Comparison of ENCODE assay signal across 8 cellular contexts in the genomic region with DNA sequence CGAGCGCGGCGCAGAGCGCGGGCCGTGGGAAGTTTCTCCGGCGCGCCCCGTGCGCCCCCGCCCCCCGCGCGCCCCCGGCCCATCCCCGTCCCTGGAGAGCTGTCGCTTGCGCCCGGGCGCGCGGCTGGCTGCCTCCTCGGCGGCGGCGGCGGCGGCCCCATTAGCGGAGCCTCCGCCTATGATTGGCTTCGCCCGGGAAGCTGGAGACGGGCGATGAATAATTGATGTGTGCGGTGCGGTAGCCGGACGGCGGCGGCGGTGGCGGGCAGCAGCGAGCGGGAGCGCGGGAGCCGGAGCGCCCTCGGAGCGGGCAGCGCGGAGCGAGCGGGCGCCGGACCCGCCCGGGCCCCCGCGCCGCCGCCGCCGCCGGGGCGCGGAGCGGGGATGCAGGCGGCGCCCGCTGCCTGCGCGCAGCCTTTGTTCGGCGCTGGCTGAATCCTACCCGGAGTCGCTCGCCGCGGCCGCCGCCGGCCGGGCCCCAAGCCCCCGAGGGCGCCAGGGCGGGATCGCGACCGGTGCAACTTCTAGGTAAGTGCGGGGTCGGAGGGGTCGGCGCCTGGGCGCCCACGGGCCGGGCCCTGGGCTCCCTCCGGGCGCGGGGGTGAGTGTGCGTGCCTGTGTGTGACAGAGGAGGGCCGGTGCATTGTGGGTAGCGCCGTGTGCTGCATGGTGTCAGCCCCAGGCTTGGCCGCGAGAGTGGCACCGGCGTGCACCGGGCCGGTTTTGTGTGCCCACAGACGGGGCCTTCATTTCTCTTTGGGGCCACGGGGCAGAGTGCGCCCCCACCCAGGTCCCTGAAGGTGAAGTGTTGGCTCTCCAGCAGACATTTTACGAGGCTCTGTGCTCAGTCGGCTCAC.
DNase-seq lines count a peak whose midpoint lies in the region; ATAC-seq, FAIRE-seq and TF ChIP-seq lines count a peak whose summit lies in the region.

No MANE protein-coding gene starts in this region.

- ATAC-seq in GM18909 (IDR thresholded peaks at IDR 0.05; ENCODE audit: poor library complexity, unreplicated experiment) (peak; percentile 53), HG03108 (IDR thresholded peaks at IDR 0.05; ENCODE audit: unreplicated experiment) (peak; percentile 31)

- no peaks in the 10 kb centered on the region for H3K27me3 ChIP-seq in keratinocyte (ENCODE audit: control insufficient read depth, extremely low read depth, insufficient read depth, low read length)

- H4K20me1 ChIP-seq in keratinocyte (ENCODE audit: control insufficient read depth, extremely low read depth, insufficient read depth, low read length) = no peaks in the 10 kb centered on the region

- H3K79me2 ChIP-seq in keratinocyte (ENCODE audit: control insufficient read depth, insufficient read depth, low read length) = no peaks in the 10 kb centered on the region

- no peaks in the 10 kb centered on the region for H3K9me3 ChIP-seq in keratinocyte (ENCODE audit: control insufficient read depth, low read depth, low read length)

- TF ChIP-seq CTCF in keratinocyte (optimal IDR thresholded peaks at IDR 0.05 in 1 of 3, IDR thresholded peaks at IDR 0.05 in 1 of 3, conservative IDR thresholded peaks at IDR 0.05 in 1 of 3; ENCODE audit: extremely low read depth in 1 of 3, insufficient read depth in 2 of 3, low read length in 3 of 3) = no peak

- peak overlapping the region in 2 of 3 experiments; percentile 30 to 40 for H3K4me3 ChIP-seq in keratinocyte (ENCODE audit: control insufficient read depth in 2 of 3, extremely low read depth in 1 of 3, insufficient read depth in 2 of 3, low read depth in 1 of 3, low read length in 3 of 3)

- no peak overlapping the region for H3K27ac ChIP-seq in keratinocyte (ENCODE audit: control insufficient read depth, insufficient read depth, low read length)

- DNase-seq in AG08395 (ENCODE audit: low spot score) = peak; percentile 45
- DNase-seq in T-helper 1 cell = peak in 4 of 5 donors; percentile 25 to 79 (median 26)
- peak; percentile 82 for DNase-seq in astrocyte of the hippocampus (ENCODE audit: low read depth, low spot score)
- DNase-seq in keratinocyte (ENCODE audit: low read depth, low spot score) = no peak
- DNase-seq in stimulated activated CD4-positive, alpha-beta T cell treated with anti-CD3 and anti-CD28 coated beads, Interleukin-2, amount 100 ng/mL, for 24 hours = peak; percentile 68 to 78
- DNase-seq in HuH-7 (ENCODE audit: low spot score) = no peak

- peak overlapping the region; percentile 10 for H3K9ac ChIP-seq in keratinocyte (ENCODE audit: control insufficient read depth, extremely low read depth, insufficient read depth, low read length)

- peaks cover 19% of the 10 kb centered on the region for H3K4me1 ChIP-seq in keratinocyte (ENCODE audit: control insufficient read depth, extremely low read depth, insufficient read depth, low read length)

- no peaks in the 10 kb centered on the region for H3K9me1 ChIP-seq in keratinocyte (ENCODE audit: control insufficient read depth, extremely low read depth, insufficient read depth, low read length)

- dilution Hi-C loops in keratinocyte (cut with MboI; ENCODE audit: extremely low pct_ligation_motif_present, low sequenced_read_pairs) = no loop called here

- no peak overlapping the region for H2AFZ ChIP-seq in keratinocyte (ENCODE audit: control insufficient read depth, low read length)

- H3K36me3 ChIP-seq in keratinocyte (ENCODE audit: control insufficient read depth in 2 of 2, extremely low read depth in 1 of 2, insufficient read depth in 2 of 2, low read length in 2 of 2) = no peaks in the 10 kb centered on the region

- peak overlapping the region; percentile 49 for H3K4me2 ChIP-seq in keratinocyte (ENCODE audit: control insufficient read depth, extremely low read depth, insufficient read depth, low read depth, low read length)

- no peak for FAIRE-seq in keratinocyte (lab: Jason Lieb, UNC)

Comparison
In these comparisons a context has a peak if more than half of its experiments do, and no peak if none do; other contexts are left out.
1. DNase-seq: peak in AG08395 (single experiment), T-helper 1 cell (4 of 5), astrocyte of the hippocampus (single experiment) and stimulated activated CD4-positive, alpha-beta T cell treated with anti-CD3 and anti-CD28 coated beads, Interleukin-2, amount 100 ng/mL, for 24 hours (2 of 2); none in keratinocyte (single experiment) and HuH-7 (single experiment).